Comparison of ENCODE assay signal across 8 cellular contexts in the genomic region with DNA sequence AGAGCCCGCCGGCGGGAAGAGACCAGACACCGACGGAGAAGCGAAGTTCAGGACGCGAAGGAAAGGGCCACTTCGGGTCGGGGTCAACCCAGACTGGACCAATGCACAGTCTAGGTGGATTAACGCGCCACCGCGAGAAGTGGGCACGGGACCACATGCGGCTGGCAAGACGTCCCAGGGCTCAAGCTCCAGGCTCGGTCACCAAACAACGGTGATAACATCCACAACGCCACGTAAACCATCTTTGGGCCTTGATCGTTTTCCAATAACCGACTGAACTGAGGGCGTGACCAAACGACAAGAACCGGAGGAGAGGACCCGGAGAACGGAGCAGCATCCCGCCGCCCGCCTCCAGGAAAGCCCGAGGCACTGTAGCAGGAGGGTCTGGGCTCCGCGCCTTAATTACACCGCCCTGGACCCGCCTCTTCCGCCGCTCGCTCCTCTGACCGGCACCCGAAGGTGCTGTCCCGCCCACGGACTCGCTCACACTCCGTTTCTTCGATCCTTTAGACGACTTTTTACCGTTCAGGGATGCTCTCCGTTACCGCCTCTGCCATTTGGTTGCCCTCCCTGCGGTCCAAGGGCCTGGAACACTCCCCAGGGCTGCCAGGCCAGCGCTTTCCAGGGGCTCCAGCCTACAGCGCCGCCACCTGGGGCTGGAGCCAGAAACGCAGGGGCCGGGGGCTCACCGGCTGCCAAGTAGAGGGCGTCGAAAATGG. TPM values are rescaled to one million over a fixed set of nuclear protein-coding genes. Genes with fewer than 3 reads are reported as not detected.
DNase-seq lines count a peak whose midpoint lies in the region; ATAC-seq and TF ChIP-seq lines count a peak whose summit lies in the region.

No MANE protein-coding gene starts in this region.

- peaks cover 35% of the 10 kb centered on the region for H3K27me3 Mint-ChIP-seq in activated CD8-positive, alpha-beta T cell treated with anti-CD3 and anti-CD28 coated beads for 36 hours
- peaks cover 31% of the 10 kb centered on the region for H3K27me3 Mint-ChIP-seq in endodermal cell (ENCODE audit: insufficient read depth)

- no peaks in the 10 kb centered on the region for H3K9me3 ChIP-seq in endodermal cell (ENCODE audit: control insufficient read depth, low read length)

- DNase-seq in AG20443 (ENCODE audit: low spot score) (peak; percentile 87), NCI-H460 (ENCODE audit: extremely low read depth, low read depth) (peak; percentile 23), endodermal cell (peak; percentile 84), midbrain (lab: John Stamatoyannopoulos, UW) (peak; percentile 36)
- DNase-seq in activated CD8-positive, alpha-beta T cell treated with anti-CD3 and anti-CD28 coated beads for 36 hours, result peak; percentile 78
- peak; percentile 48 for DNase-seq in stimulated activated CD8-positive, alpha-beta memory T cell treated with anti-CD3 and anti-CD28 coated beads, Interleukin-4, amount 100 ng/mL, for 24 hours (ENCODE audit: low read depth)

- H3K9me3 Mint-ChIP-seq in activated CD8-positive, alpha-beta T cell treated with anti-CD3 and anti-CD28 coated beads for 36 hours, result peaks cover 3% of the 10 kb centered on the region
- peaks cover 19% of the 10 kb centered on the region for H3K9me3 Mint-ChIP-seq in endodermal cell

- peak overlapping the region; percentile 71 for H3K9ac ChIP-seq in endodermal cell (ENCODE audit: extremely low read depth, low read length, poor library complexity, severe bottlenecking)

- H3K36me3 ChIP-seq in endodermal cell (ENCODE audit: control insufficient read depth, insufficient read depth, low read length), result no peaks in the 10 kb centered on the region

- peak overlapping the region; percentile 85 for H3K4me3 Mint-ChIP-seq in activated CD8-positive, alpha-beta T cell treated with anti-CD3 and anti-CD28 coated beads for 36 hours
- peak overlapping the region; percentile 91 for H3K4me3 Mint-ChIP-seq in endodermal cell

- no peak overlapping the region for H3K27ac ChIP-seq in endodermal cell (ENCODE audit: low read depth, low read length)

- intact Hi-C loops in activated CD8-positive, alpha-beta T cell treated with anti-CD3 and anti-CD28 coated beads for 36 hours (cut with micrococcal nuclease), result no loop called here

- peak; percentile 96 for ATAC-seq in GM18868 (IDR thresholded peaks at IDR 0.05; ENCODE audit: unreplicated experiment)
- ATAC-seq in HG03066 (IDR thresholded peaks at IDR 0.05; ENCODE audit: low read depth, unreplicated experiment), result peak; percentile 97
- peak; percentile 94 for ATAC-seq in activated CD8-positive, alpha-beta T cell treated with anti-CD3 and anti-CD28 coated beads for 36 hours

- 3 to 6% methylated on average over 31 to 59 of the region's 59 CpGs for WGBS in endodermal cell (ENCODE audit: insufficient coverage in 1 of 2, insufficient read length in 1 of 2), 2 experiments

- peak overlapping the region; percentile 83 for H3K27ac Mint-ChIP-seq in activated CD8-positive, alpha-beta T cell treated with anti-CD3 and anti-CD28 coated beads for 36 hours
- peak overlapping the region; percentile 90 for H3K27ac Mint-ChIP-seq in endodermal cell

- peaks cover 19% of the 10 kb centered on the region for H3K4me1 Mint-ChIP-seq in activated CD8-positive, alpha-beta T cell treated with anti-CD3 and anti-CD28 coated beads for 36 hours (ENCODE audit: low read depth)
- peaks cover 11% of the 10 kb centered on the region for H3K4me1 Mint-ChIP-seq in endodermal cell

- H3K4me3 ChIP-seq in endodermal cell (ENCODE audit: low read length), result peak overlapping the region; percentile 83

- H3K27me3 ChIP-seq in endodermal cell (ENCODE audit: control insufficient read depth, insufficient read depth, low read length, poor library complexity, severe bottlenecking), result no peaks in the 10 kb centered on the region

- peak; percentile 55 for TF ChIP-seq CTCF in activated CD8-positive, alpha-beta T cell treated with anti-CD3 and anti-CD28 coated beads for 36 hours (IDR thresholded peaks at IDR 0.05)
- peak; percentile 78 for TF ChIP-seq CTCF in endodermal cell (conservative IDR thresholded peaks at IDR 0.05)

- CTCF ChIA-PET in activated CD8-positive, alpha-beta T cell treated with anti-CD3 and anti-CD28 coated beads for 36 hours (lab: Charles Lee), result interaction anchor here (0.6 to 1.2 kb wide), 5 partner anchors 11 to 343 kb away, joined by 3 to 4 read pairs (median 3); no protein-coding TSS in a partner anchor

- POLR2A ChIA-PET in activated CD8-positive, alpha-beta T cell treated with anti-CD3 and anti-CD28 coated beads for 36 hours (lab: Charles Lee), result no interaction called here

- H3K36me3 Mint-ChIP-seq in activated CD8-positive, alpha-beta T cell treated with anti-CD3 and anti-CD28 coated beads for 36 hours (ENCODE audit: low read depth), result no peaks in the 10 kb centered on the region
- peaks cover 34% of the 10 kb centered on the region for H3K36me3 Mint-ChIP-seq in endodermal cell (ENCODE audit: low read depth)

- no peaks in the 10 kb centered on the region for H3K4me1 ChIP-seq in endodermal cell (ENCODE audit: control insufficient read depth, insufficient read depth, low read length)

RNA-seq across cellular contexts. Expression of a gene that starts 44.1 kb away (rescaled TPM):
- not detected in 2 replicates for total RNA-seq in NCI-H460 (2014; rRNA removed; shearing (Covaris generic))
- not detected in 2 replicates for polyA plus RNA-seq in NCI-H460 (2014; cell fraction: nucleus; rRNA removed)
- total RNA-seq in activated CD8-positive, alpha-beta T cell treated with anti-CD3 and anti-CD28 coated beads for 36 hours, result not detected
- not detected for total RNA-seq in endodermal cell
- not detected for polyA plus RNA-seq in endodermal cell (2013, experiment 1 of 2)
- not detected for polyA plus RNA-seq in endodermal cell (2013, experiment 2 of 2)

RNA-seq across cellular contexts. Expression of a gene that starts 46.9 kb away (rescaled TPM):
- total RNA-seq in NCI-H460 (2014; rRNA removed; shearing (Covaris generic)), result 1.5 and 2.8 TPM in 2 replicates
- 11.7 and 12.8 TPM in 2 replicates for polyA plus RNA-seq in NCI-H460 (2014; cell fraction: nucleus; rRNA removed)
- total RNA-seq in activated CD8-positive, alpha-beta T cell treated with anti-CD3 and anti-CD28 coated beads for 36 hours, result 1 to 10 TPM; 3.5 TPM
- total RNA-seq in endodermal cell, result 1 to 10 TPM; 5.4 to 7.1 TPM
- 6.2 TPM for polyA plus RNA-seq in endodermal cell (2013, experiment 1 of 2)
- 5.6 TPM for polyA plus RNA-seq in endodermal cell (2013, experiment 2 of 2)

RNA-seq across cellular contexts. Expression of a gene that starts 52.5 kb away (rescaled TPM):
- total RNA-seq in NCI-H460 (2014; rRNA removed; shearing (Covaris generic)), result not detected in 2 replicates
- polyA plus RNA-seq in NCI-H460 (2014; cell fraction: nucleus; rRNA removed), result not detected in 2 replicates
- total RNA-seq in activated CD8-positive, alpha-beta T cell treated with anti-CD3 and anti-CD28 coated beads for 36 hours, result not detected
- total RNA-seq in endodermal cell, result not detected
- not detected for polyA plus RNA-seq in endodermal cell (2013, experiment 1 of 2)
- polyA plus RNA-seq in endodermal cell (2013, experiment 2 of 2), result not detected

RNA-seq across cellular contexts. Expression of a gene that starts 59.8 kb away (rescaled TPM):
- total RNA-seq in NCI-H460 (2014; rRNA removed; shearing (Covaris generic)), result not detected in 2 replicates
- polyA plus RNA-seq in NCI-H460 (2014; cell fraction: nucleus; rRNA removed), result not detected in 2 replicates
- total RNA-seq in activated CD8-positive, alpha-beta T cell treated with anti-CD3 and anti-CD28 coated beads for 36 hours, result not detected
- not detected for total RNA-seq in endodermal cell
- not detected for polyA plus RNA-seq in endodermal cell (2013, experiment 1 of 2)
- polyA plus RNA-seq in endodermal cell (2013, experiment 2 of 2), result not detected

Comparison
In these comparisons a context has a peak if more than half of its experiments do, and no peak if none do; other contexts are left out.
1. DNase-seq: peak in every context shown above with its lines; median percentile 87 in AG20443; 84 in endodermal cell; 78 in activated CD8-positive, alpha-beta T cell treated with anti-CD3 and anti-CD28 coated beads for 36 hours; 48 in stimulated activated CD8-positive, alpha-beta memory T cell treated with anti-CD3 and anti-CD28 coated beads, Interleukin-4, amount 100 ng/mL, for 24 hours; 36 in midbrain; 23 in NCI-H460.